In the genomic region with DNA sequence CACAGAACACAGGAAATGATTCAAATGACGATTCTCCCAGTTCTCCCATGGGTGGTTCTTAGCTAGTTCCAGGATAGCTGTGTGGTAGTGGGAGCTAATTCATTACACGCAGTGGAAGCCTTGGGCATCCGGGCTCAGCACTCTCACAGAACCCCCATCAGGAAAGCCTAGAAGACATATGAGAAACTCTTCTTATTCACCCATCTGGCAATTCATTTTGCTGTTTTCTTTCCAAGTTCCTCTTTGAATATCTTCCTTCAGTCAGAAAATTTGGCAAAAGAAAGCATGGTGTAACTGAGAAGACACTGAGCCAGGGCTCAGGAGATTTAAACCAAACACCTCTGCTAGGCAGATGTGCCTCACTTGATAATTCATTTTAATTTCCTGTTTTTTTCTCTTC, we compare ENCODE assay signal across 19 cellular contexts.
"Had no signal": no experiment of that assay in that cellular context is flagged by ENCODE, and none has a peak within 500 bp of the region (broad histone marks: within the 10 kb centered on the region; RNA-seq: fewer than 3 reads in every experiment).

No MANE protein-coding gene starts in this region.

- H3K4me1 Mint-ChIP-seq: activated T-helper 17 cell treated with anti-CD3 and anti-CD28 coated beads, Interleukin-2, amount 50 U/mL, for 72 hours; memory B cell; stimulated activated effector memory CD8-positive, alpha-beta T cell treated with anti-CD3 and anti-CD28 coated beads, Interleukin-12 subunit alpha, Interleukin-12 subunit beta, amount 100 ng/mL, for 72 hours; T-cell had no signal

- H3K4me1 ChIP-seq: psoas muscle, uterus had no signal

- DNase-seq: activated CD4-positive, alpha-beta T cell treated with anti-CD3 and anti-CD28 coated beads for 1 hour; activated CD4-positive, alpha-beta T cell treated with anti-CD3 and anti-CD28 coated beads, Interleukin-2, amount 50 U/mL, for 4 hours; activated naive CD4-positive, alpha-beta T cell treated with Interleukin-2 at 50 U/mL for 16 hours; brain microvascular endothelial cell; cortex of kidney; effector memory CD4-positive, alpha-beta T cell; nucleus accumbens; psoas muscle; sigmoid colon; T-cell; T-helper 9 cell; tibial artery; uterus had no signal

- H3K36me3 ChIP-seq: brain microvascular endothelial cell, sigmoid colon, tibial artery, uterus had no signal

- H3K27ac ChIP-seq: brain microvascular endothelial cell, psoas muscle, sigmoid colon, tibial artery, uterus, VCaP had no signal

- ATAC-seq: activated T-helper 17 cell treated with anti-CD3 and anti-CD28 coated beads, Interleukin-2, amount 50 U/mL, for 72 hours; left lobe of liver; natural killer cell treated with Interleukin-12 subunit alpha and Interleukin-12 subunit beta and Interleukin-15 and Interleukin-18, amount 100 ng/mL, for 72 hours; psoas muscle; stimulated activated effector memory CD8-positive, alpha-beta T cell treated with anti-CD3 and anti-CD28 coated beads, Interleukin-12 subunit alpha, Interleukin-12 subunit beta, amount 100 ng/mL, for 72 hours; T-cell had no signal

- H3K27ac Mint-ChIP-seq: activated T-helper 17 cell treated with anti-CD3 and anti-CD28 coated beads, Interleukin-2, amount 50 U/mL, for 72 hours; memory B cell; natural killer cell treated with Interleukin-12 subunit alpha and Interleukin-12 subunit beta and Interleukin-15 and Interleukin-18, amount 100 ng/mL, for 72 hours; stimulated activated effector memory CD8-positive, alpha-beta T cell treated with anti-CD3 and anti-CD28 coated beads, Interleukin-12 subunit alpha, Interleukin-12 subunit beta, amount 100 ng/mL, for 72 hours; T-cell had no signal

- H3K4me3 Mint-ChIP-seq: activated T-helper 17 cell treated with anti-CD3 and anti-CD28 coated beads, Interleukin-2, amount 50 U/mL, for 72 hours; memory B cell; natural killer cell treated with Interleukin-12 subunit alpha and Interleukin-12 subunit beta and Interleukin-15 and Interleukin-18, amount 100 ng/mL, for 72 hours; stimulated activated effector memory CD8-positive, alpha-beta T cell treated with anti-CD3 and anti-CD28 coated beads, Interleukin-12 subunit alpha, Interleukin-12 subunit beta, amount 100 ng/mL, for 72 hours; T-cell had no signal

- H3K27me3 ChIP-seq: brain microvascular endothelial cell, sigmoid colon, tibial artery, uterus had no signal

- H3K4me3 ChIP-seq: psoas muscle, sigmoid colon, tibial artery, uterus had no signal

- H3K9me3 Mint-ChIP-seq: activated T-helper 17 cell treated with anti-CD3 and anti-CD28 coated beads, Interleukin-2, amount 50 U/mL, for 72 hours; memory B cell; natural killer cell treated with Interleukin-12 subunit alpha and Interleukin-12 subunit beta and Interleukin-15 and Interleukin-18, amount 100 ng/mL, for 72 hours; stimulated activated effector memory CD8-positive, alpha-beta T cell treated with anti-CD3 and anti-CD28 coated beads, Interleukin-12 subunit alpha, Interleukin-12 subunit beta, amount 100 ng/mL, for 72 hours; T-cell had no signal

- H3K9me3 ChIP-seq: psoas muscle, sigmoid colon, tibial artery, uterus had no signal
